Comparison of ENCODE assay signal across 1 cellular context in genomic region chr6:43262000-43262779, GRCh38.
TF ChIP-seq lines count a peak whose summit lies in the region.

No MANE protein-coding gene starts in this region.

TF ChIP-seq in HepG2, 621 proteins besides CTCF, POLR2A, EP300 and RAD21 (continued from another document and continues in another):
- TF ChIP-seq ZNF740 (CRISPR knock-in tag; IDR thresholded peaks at IDR 0.05) (no peak), MIER2 (CRISPR knock-in tag; IDR thresholded peaks at IDR 0.05) (no peak), ZNF121 (CRISPR knock-in tag; IDR thresholded peaks at IDR 0.05) (no peak), DPF2 (CRISPR knock-in tag; IDR thresholded peaks at IDR 0.05; ENCODE audit: borderline replicate concordance, low read depth) (no peak; the same call in 1 of the 2 replicates), NFE2L1 (CRISPR knock-in tag; IDR thresholded peaks at IDR 0.05; ENCODE audit: borderline replicate concordance) (no peak), TEF (CRISPR knock-in tag; IDR thresholded peaks at IDR 0.05) (no peak), CCDC6 (CRISPR knock-in tag; IDR thresholded peaks at IDR 0.05) (no peak), ZNF724P (CRISPR knock-in tag; IDR thresholded peaks at IDR 0.05; ENCODE audit: borderline replicate concordance) (peak; percentile 49; the same call in 1 of the 2 replicates), ATF5 (CRISPR knock-in tag; IDR thresholded peaks at IDR 0.05; ENCODE audit: low read depth) (no peak), PRPF4 (IDR thresholded peaks at IDR 0.05; ENCODE audit: low read depth, low read length, poor library complexity, severe bottlenecking) (no peak), HMG20B (CRISPR knock-in tag; conservative IDR thresholded peaks at IDR 0.05) (no peak), FLYWCH1 (CRISPR knock-in tag; IDR thresholded peaks at IDR 0.05) (no peak), ZNF383 (CRISPR knock-in tag; IDR thresholded peaks at IDR 0.05; ENCODE audit: borderline replicate concordance) (no peak), E2F1 (CRISPR knock-in tag; IDR thresholded peaks at IDR 0.05) (no peak), ZSCAN5A (CRISPR knock-in tag; IDR thresholded peaks at IDR 0.05; ENCODE audit: borderline replicate concordance) (no peak), ZNF275 (CRISPR knock-in tag; IDR thresholded peaks at IDR 0.05; ENCODE audit: borderline replicate concordance) (no peak), CREM (IDR thresholded peaks at IDR 0.05) (no peak), CREM (CRISPR knock-in tag; IDR thresholded peaks at IDR 0.05) (no peak), TRIM22 (IDR thresholded peaks at IDR 0.05) (no peak), KDM4B (CRISPR knock-in tag; IDR thresholded peaks at IDR 0.05) (no peak), RBFOX2 (IDR thresholded peaks at IDR 0.05; ENCODE audit: low read depth, low read length) (no peak), NFIB (CRISPR knock-in tag; IDR thresholded peaks at IDR 0.05; ENCODE audit: borderline replicate concordance) (no peak), HES4 (CRISPR knock-in tag; IDR thresholded peaks at IDR 0.05; ENCODE audit: borderline replicate concordance) (no peak), MTF1 (CRISPR knock-in tag; IDR thresholded peaks at IDR 0.05) (no peak), PRDM4 (CRISPR knock-in tag; IDR thresholded peaks at IDR 0.05; ENCODE audit: borderline replicate concordance) (no peak), RARG (CRISPR knock-in tag; IDR thresholded peaks at IDR 0.05; ENCODE audit: low read depth) (no peak), FIP1L1 (IDR thresholded peaks at IDR 0.05; ENCODE audit: borderline replicate concordance, insufficient read depth, low read depth, low read length) (no peak), HMGXB3 (CRISPR knock-in tag; IDR thresholded peaks at IDR 0.05; ENCODE audit: borderline replicate concordance) (no peak), PRDM10 (CRISPR knock-in tag; IDR thresholded peaks at IDR 0.05; ENCODE audit: low read depth) (no peak), ADNP (CRISPR knock-in tag; IDR thresholded peaks at IDR 0.05) (no peak), ZNF850 (CRISPR knock-in tag; conservative IDR thresholded peaks at IDR 0.05) (no peak), TRAFD1 (CRISPR knock-in tag; IDR thresholded peaks at IDR 0.05; ENCODE audit: borderline replicate concordance) (peak; percentile 80; the same call in 1 of the 2 replicates), FOXK1 (CRISPR knock-in tag; IDR thresholded peaks at IDR 0.05; ENCODE audit: borderline replicate concordance, low read depth) (no peak), ZNF550 (CRISPR knock-in tag; IDR thresholded peaks at IDR 0.05; ENCODE audit: borderline replicate concordance) (no peak), ZNF264 (CRISPR knock-in tag; IDR thresholded peaks at IDR 0.05) (no peak), RORA (CRISPR knock-in tag; IDR thresholded peaks at IDR 0.05) (no peak), GTF3A (CRISPR knock-in tag; conservative IDR thresholded peaks at IDR 0.05) (no peak), RFX5 (IDR thresholded peaks at IDR 0.05; ENCODE audit: low read depth, low read length) (no peak), RBAK (CRISPR knock-in tag; IDR thresholded peaks at IDR 0.05) (no peak; the same call in 1 of the 2 replicates), THAP11 (CRISPR knock-in tag; IDR thresholded peaks at IDR 0.05) (peak; percentile 58; the same call in 1 of the 2 replicates), ZSCAN9 (CRISPR knock-in tag; IDR thresholded peaks at IDR 0.05; ENCODE audit: borderline replicate concordance) (no peak), RFX1 (IDR thresholded peaks at IDR 0.05) (no peak)
